ENCODE assay signal across 23 cellular contexts in the genomic region with DNA sequence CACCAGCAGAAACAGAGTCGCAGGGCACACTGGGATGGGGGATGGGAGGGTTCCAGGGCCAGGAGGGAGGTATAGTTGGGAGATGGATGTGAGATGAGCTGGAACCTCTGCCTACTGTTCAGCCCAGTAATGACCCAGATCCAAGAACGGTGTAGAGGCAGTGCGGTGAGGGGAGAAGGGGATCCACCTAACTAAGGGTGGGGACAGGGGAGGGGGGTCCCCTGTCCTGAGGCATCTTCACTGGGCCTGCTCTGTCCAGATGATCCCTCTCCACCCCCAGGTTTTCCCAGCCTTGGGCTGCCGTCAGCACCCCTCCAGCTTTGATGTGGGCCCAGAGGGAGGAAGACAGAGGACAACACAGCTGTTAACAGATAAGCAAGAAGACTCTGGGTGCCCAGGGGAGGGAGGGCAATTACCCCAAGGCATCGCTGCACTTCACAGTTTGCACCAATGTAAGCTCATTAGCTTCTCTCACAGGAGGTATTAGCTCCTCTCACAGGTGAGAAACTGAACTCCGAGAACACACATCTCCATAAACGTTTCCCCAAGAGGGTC. TPM values are rescaled to one million over a fixed set of nuclear protein-coding genes. Genes with fewer than 3 reads are reported as not detected.
A peak's percentile ranks its signal among the peaks of the same experiment; 100 is the strongest.
DNase-seq lines count a peak whose midpoint lies in the region; ATAC-seq, FAIRE-seq and TF ChIP-seq lines count a peak whose summit lies in the region.
"Had no signal": no experiment of that assay in that cellular context is flagged by ENCODE, and none has a peak within 500 bp of the region (broad histone marks: within the 10 kb centered on the region; RNA-seq: fewer than 3 reads in every experiment).

No MANE protein-coding gene starts in this region.

- H3K18ac ChIP-seq in neuronal stem cell (ENCODE audit: low read length) = no peak overlapping the region

- dilution Hi-C loops in mammary epithelial cell (cut with HindIII; ENCODE audit: low sequenced_read_pairs) = no loop called here

- no peak for TF ChIP-seq RAD21 in K562 (CRISPR knock-in tag; conservative IDR thresholded peaks at IDR 0.05 in 1 of 2, IDR thresholded peaks at IDR 0.05 in 1 of 2)

- TF ChIP-seq EP300 in K562 (IDR thresholded peaks at IDR 0.05; ENCODE audit: low read length) = no peak

- no peak overlapping the region for H3K14ac ChIP-seq in neuronal stem cell (ENCODE audit: low read length)

- intact Hi-C loops in K562 (cut with micrococcal nuclease) = no loop called here
- intact Hi-C loops in mammary epithelial cell (cut with micrococcal nuclease) = no loop called here

- H2BK12ac ChIP-seq in neuronal stem cell (ENCODE audit: low read length) = no peak overlapping the region

- no peak for TF ChIP-seq POLR2A in K562 (conservative IDR thresholded peaks at IDR 0.05)

- H3K79me2 ChIP-seq in OCI-LY1 (ENCODE audit: insufficient read depth, low read length) (peaks cover 79% of the 10 kb centered on the region), K562 (ENCODE audit: control insufficient read depth, insufficient read depth, low read length) (peaks cover 92% of the 10 kb centered on the region), mammary epithelial cell (ENCODE audit: insufficient read depth, low read length) (peaks cover 99% of the 10 kb centered on the region)

- CTCF ChIA-PET in K562 (lab: Yijun Ruan, JAX; ENCODE audit: low intra/inter-chr PET ratio) = no interaction called here
- CTCF ChIA-PET in mammary epithelial cell (lab: Charles Lee; ENCODE audit: low non-redundant PET) = no interaction called here

- H3K4me2 ChIP-seq in OCI-LY1 (ENCODE audit: low read length) = peak overlapping the region; percentile 17; the same call in 1 of the 2 replicates
- H3K4me2 ChIP-seq in K562 (ENCODE audit: insufficient read depth, low read length) = no peak overlapping the region; the same call in 1 of the 2 replicates
- H3K4me2 ChIP-seq in neuronal stem cell (ENCODE audit: insufficient read depth, low read length, poor library complexity, severe bottlenecking) = no peak overlapping the region
- H3K4me2 ChIP-seq in mammary epithelial cell (ENCODE audit: insufficient read depth, low read depth, low read length) = no peak overlapping the region

- H3K9ac ChIP-seq in OCI-LY1 (ENCODE audit: low read length) = no peak overlapping the region; the same call in 1 of the 2 replicates
- peak overlapping the region in 1 of 2 experiments; percentile 57; a peak in 2 of 4 replicates for H3K9ac ChIP-seq in K562 (ENCODE audit: insufficient read depth in 1 of 2, low read depth in 2 of 2, low read length in 2 of 2)
- no peak overlapping the region for H3K9ac ChIP-seq in neuronal stem cell (ENCODE audit: low read depth, low read length, poor library complexity)
- no peak overlapping the region for H3K9ac ChIP-seq in mammary epithelial cell (ENCODE audit: insufficient read depth, low read length)

- H3K9me2 ChIP-seq in OCI-LY1 (ENCODE audit: low read depth, low read length) = no peaks in the 10 kb centered on the region

- H4K8ac ChIP-seq in neuronal stem cell (ENCODE audit: low read depth, low read length) = no peak overlapping the region

- H2BK5ac ChIP-seq in neuronal stem cell (ENCODE audit: low read length) = no peak overlapping the region

- H3K4me1 ChIP-seq in OCI-LY1 (ENCODE audit: insufficient read depth, low read length, severe bottlenecking) (peaks cover 92% of the 10 kb centered on the region), K562 (replicated peaks in 1 of 2; ENCODE audit: control insufficient read depth in 2 of 2, insufficient read depth in 2 of 2, low read length in 2 of 2) (peaks cover 37 to 43% of the 10 kb centered on the region in 2 experiments), neuronal stem cell (ENCODE audit: control insufficient read depth in 2 of 2, insufficient read depth in 1 of 2, low read depth in 1 of 2, low read length in 2 of 2) (peaks cover 13 to 20% of the 10 kb centered on the region in 2 donors), mammary epithelial cell (ENCODE audit: insufficient read depth, low read length) (peaks cover 31% of the 10 kb centered on the region)

- no peaks in the 10 kb centered on the region for H3F3A ChIP-seq in OCI-LY1 (ENCODE audit: insufficient read depth, low read length)

- H3K27ac ChIP-seq in OCI-LY1 (ENCODE audit: low read depth, low read length, poor library complexity, severe bottlenecking) (peak overlapping the region; percentile 81), K562 (ENCODE audit: extremely low read depth, low read depth, low read length) (no peak overlapping the region), neuronal stem cell (replicated peaks; ENCODE audit: low read length) (no peak overlapping the region), mammary epithelial cell (ENCODE audit: insufficient read depth, low read depth, low read length) (no peak overlapping the region)
- H3K27ac ChIP-seq: brain microvascular endothelial cell, colonic mucosa, stomach, transverse colon had no signal

- no TSS peak for BruUV-seq in K562 (replicated peaks; lab: Mats Ljungman, UMichigan)
- no TSS peak for BruUV-seq in mammary epithelial cell (replicated peaks; lab: Mats Ljungman, UMichigan)

- TF ChIP-seq CTCF in OCI-LY1 (IDR thresholded peaks at IDR 0.05; ENCODE audit: low read length) (no peak), K562 (IDR thresholded peaks at IDR 0.05 in 2 of 3, conservative IDR thresholded peaks at IDR 0.05 in 1 of 3; ENCODE audit: insufficient read depth in 2 of 3, low read depth in 1 of 3, low read length in 3 of 3) (no peak), mammary epithelial cell (conservative IDR thresholded peaks at IDR 0.05 in 1 of 2, IDR thresholded peaks at IDR 0.05 in 1 of 2; ENCODE audit: extremely low read depth in 1 of 2, insufficient read depth in 1 of 2, low read depth in 1 of 2, low read length in 2 of 2) (no peak)

- no peak overlapping the region for H2AK5ac ChIP-seq in neuronal stem cell (ENCODE audit: low read depth, low read length)

- ATAC-seq in K562 = peak; percentile 43

- no peak overlapping the region for H3K4ac ChIP-seq in neuronal stem cell (ENCODE audit: low read length)

- H3K36me3 ChIP-seq in OCI-LY1 (ENCODE audit: insufficient read depth, low read length) = no peaks in the 10 kb centered on the region
- 0 out of 3 replicates have a peak, but pooled peaks cover 3% of the 10 kb centered on the region for H3K36me3 ChIP-seq in K562 (ENCODE audit: control insufficient read depth, insufficient read depth, low read length)
- H3K36me3 ChIP-seq in neuronal stem cell (replicated peaks in 1 of 2; ENCODE audit: control insufficient read depth in 2 of 2, insufficient read depth in 2 of 2, low read length in 2 of 2) = no peaks in the 10 kb centered on the region
- no peaks in the 10 kb centered on the region for H3K36me3 ChIP-seq in mammary epithelial cell (ENCODE audit: insufficient read depth, low read length)
- H3K36me3 ChIP-seq: adrenal gland, brain microvascular endothelial cell, colonic mucosa, stomach, transverse colon had no signal

- H3K9me1 ChIP-seq in K562 (ENCODE audit: control insufficient read depth, insufficient read depth, low read length) = peaks cover 13% of the 10 kb centered on the region

- H2BK15ac ChIP-seq in neuronal stem cell (ENCODE audit: low read length) = peak overlapping the region; percentile 39

- H2BK120ac ChIP-seq in neuronal stem cell (ENCODE audit: low read depth, low read length) = no peak overlapping the region

- no peak overlapping the region for H4K91ac ChIP-seq in neuronal stem cell (ENCODE audit: low read depth, low read length, poor library complexity)

- POLR2A ChIA-PET in K562 (lab: Yijun Ruan, JAX) = interaction anchor here (0.5 to 1.3 kb wide), 5 partner anchors 8 to 400 kb away, joined by 3 to 5 read pairs (median 3); partner anchors contain the start of gene BICD2

- H3K79me1 ChIP-seq in neuronal stem cell (ENCODE audit: low read depth, low read length) = peaks cover 25% of the 10 kb centered on the region

- 30% methylated on average over 7 of the region's 7 CpGs for WGBS in K562 (ENCODE audit: insufficient coverage, low coverage, missing lambda C conversion rate)
- no CpG with 5 or more reads among the region's 7 CpGs for WGBS in neuronal stem cell (ENCODE audit: extremely low coverage in 2 of 2, insufficient read length in 2 of 2, insufficient replicate concordance in 1 of 2), 2 donors
- 100% methylated on average over 6 of the region's 7 CpGs for WGBS in mammary epithelial cell (ENCODE audit: low coverage, missing lambda C conversion rate)

- H3K4me3 ChIP-seq in OCI-LY1 (ENCODE audit: low read depth, low read length, poor library complexity, severe bottlenecking) (no peak overlapping the region), K562 (no peak overlapping the region), neuronal stem cell (ENCODE audit: low read length in 2 of 2) (no peak overlapping the region), mammary epithelial cell (replicated peaks in 1 of 3; ENCODE audit: insufficient read depth in 1 of 3, low read depth in 2 of 3, low read length in 3 of 3) (no peak overlapping the region)
- H3K4me3 ChIP-seq: adrenal gland, colonic mucosa, stomach, transverse colon had no signal

- H3K23ac ChIP-seq in neuronal stem cell (ENCODE audit: low read depth, low read length, poor library complexity) = no peak overlapping the region

- H4K20me1 ChIP-seq in OCI-LY1 (ENCODE audit: insufficient read depth, low read length) (no peaks in the 10 kb centered on the region), K562 (replicated peaks; ENCODE audit: control insufficient read depth, insufficient read depth, low read length) (peaks cover 34% of the 10 kb centered on the region), mammary epithelial cell (ENCODE audit: insufficient read depth, low read length) (peaks cover 5% of the 10 kb centered on the region)

- in situ Hi-C loops in K562 (cut with MboI) (no loop called here), mammary epithelial cell (cut with MboI; ENCODE audit: low sequenced_read_pairs in 2 of 2) (no loop called here)

- H3K27me3 ChIP-seq in OCI-LY1 (ENCODE audit: insufficient read depth, low read length) (no peaks in the 10 kb centered on the region), K562 (ENCODE audit: control insufficient read depth in 2 of 2, insufficient read depth in 2 of 2, low read length in 2 of 2) (no peaks in the 10 kb centered on the region), neuronal stem cell (ENCODE audit: control insufficient read depth in 3 of 3, insufficient read depth in 3 of 3, low read depth in 1 of 3, low read length in 3 of 3) (peaks cover 0 to 2% (median 0%) of the 10 kb centered on the region in 3 experiments), mammary epithelial cell (ENCODE audit: insufficient read depth, low read length) (no peaks in the 10 kb centered on the region)
- H3K27me3 ChIP-seq: adrenal gland, brain microvascular endothelial cell, colonic mucosa, stomach, transverse colon had no signal

- FAIRE-seq in K562 (lab: Jason Lieb, UNC) = no peak
- FAIRE-seq: GM12892 had no signal

- H3K9me3 ChIP-seq in OCI-LY1 (ENCODE audit: low read length) (no peaks in the 10 kb centered on the region), K562 (replicated peaks; ENCODE audit: control insufficient read depth, insufficient read depth, low read depth, low read length) (no peaks in the 10 kb centered on the region), neuronal stem cell (replicated peaks in 1 of 2; ENCODE audit: control insufficient read depth in 2 of 2, insufficient read depth in 1 of 2, low read depth in 1 of 2, low read length in 2 of 2) (no peaks in the 10 kb centered on the region), mammary epithelial cell (replicated peaks; ENCODE audit: insufficient read depth, low read length) (no peaks in the 10 kb centered on the region)
- H3K9me3 ChIP-seq: adrenal gland, colonic mucosa, stomach, transverse colon had no signal

- no peak overlapping the region for H2AFZ ChIP-seq in OCI-LY1 (ENCODE audit: low read length)
- H2AFZ ChIP-seq in K562 (ENCODE audit: low read depth, low read length) = no peak overlapping the region
- H2AFZ ChIP-seq in neuronal stem cell (ENCODE audit: low read length) = no peak overlapping the region
- H2AFZ ChIP-seq in mammary epithelial cell (ENCODE audit: low read depth, low read length) = no peak overlapping the region

- peak; percentile 30 for DNase-seq in D341Med (ENCODE audit: low spot score)
- peak in 1 of 4 experiments; percentile 24 for DNase-seq in K562 (ENCODE audit: extremely low read depth in 1 of 4, low spot score in 3 of 4)
- DNase-seq in neuronal stem cell (ENCODE audit: low spot score) = no peak
- no peak for DNase-seq in activated CD4-positive, CD25-positive, alpha-beta regulatory T cell (lab: John Stamatoyannopoulos, UW)
- DNase-seq in NCI-H1092 (lab: John Stamatoyannopoulos, UW) = no peak
- DNase-seq in NCI-H345 (lab: John Stamatoyannopoulos, UW) = no peak
- DNase-seq in mammary epithelial cell = no peak
- DNase-seq: activated CD4-positive, alpha-beta T cell treated with anti-CD3 and anti-CD28 coated beads, Interleukin-2, amount 10 ng/mL, durations not matched to agents 24 days and 14 days; brain microvascular endothelial cell; colonic mucosa; DMS79 treated with DMSO at 0.1 percent for 48 hours; kidney glomerular epithelial cell; NCI-H1436; NCI-H2107; NCI-H524 treated with DMSO at 0.1 percent for 48 hours; retina; RPMI8226; stimulated activated CD4-positive, alpha-beta T cell treated with anti-CD3 and anti-CD28 coated beads, Interleukin-4, amount 100 ng/mL, for 4 hours; stomach; transverse colon had no signal

RNA-seq across cellular contexts. Expression of gene BICD2, which starts 19.3 kb away (rescaled TPM):
- total RNA-seq in K562 (2011; cell fraction: chromatin; rRNA removed; ENCODE audit: low replicate concordance) = 11.6 and 16.6 TPM in 2 replicates
- total RNA-seq in K562 (2011; cell fraction: nucleolus; rRNA removed) = 8.3 and 9.7 TPM in 2 replicates
- total RNA-seq in K562 (2011; cell fraction: nucleoplasm; rRNA removed) = 13.4 and 19.4 TPM in 2 replicates
- total RNA-seq in K562 (2014; rRNA removed) (18.8 and 20.9 TPM in 2 replicates), K562 (2014; rRNA removed; fragmentation: Illumina TruSeq; extraction: Trizol) (10.3 and 11.8 TPM in 2 replicates), K562 (2015; rRNA removed; fragmentation: Illumina TruSeq; extraction: Trizol) (16.9 and 17.9 TPM in 2 replicates), K562 (2021) (22.4 and 23.4 TPM in 2 replicates), mammary epithelial cell (10 to 100 TPM; 57.6 to 98.9 TPM)
- polyA plus RNA-seq in K562 (2011; rRNA removed) (6.1 and 6.6 TPM in 2 replicates), K562 (2014; fragmentation: Illumina TruSeq; extraction: Trizol) (11.0 and 12.7 TPM in 2 replicates), K562 (2014; fragmentation: Nextera tagmentation; extraction: Ambion mirVana) (1 to 10 TPM; 3.6 to 4.3 TPM), K562 (2014; rRNA removed) (12.1 and 14.1 TPM in 2 replicates), mammary epithelial cell (15.2 TPM)
- polyA plus RNA-seq in K562 (2011; cell fraction: cytosol; rRNA removed) = 6.7 and 7.1 TPM in 2 replicates
- polyA plus RNA-seq in K562 (2011; cell fraction: nucleus; rRNA removed) = 19.7 and 24.3 TPM in 2 replicates
- 13.0 and 13.4 TPM in 2 replicates for polyA plus RNA-seq in K562 (2012)
- 4.7 and 6.5 TPM in 2 replicates for polyA minus RNA-seq in K562 (2011; rRNA and poly(A)+ RNA removed)
- 6.4 and 8.6 TPM in 2 replicates for polyA minus RNA-seq in K562 (2011; cell fraction: cytosol; rRNA and poly(A)+ RNA removed)
- polyA minus RNA-seq in K562 (2011; cell fraction: nucleus; rRNA and poly(A)+ RNA removed) = 7.7 and 8.9 TPM in 2 replicates
- polyA plus RNA-seq in neuronal stem cell (2013, experiment 1 of 2) = 13.6 TPM
- polyA plus RNA-seq in neuronal stem cell (2013, experiment 2 of 2) = 14.2 TPM
- 26.5 TPM for polyA minus RNA-seq in mammary epithelial cell
